Comparison of ENCODE assay signal across 18 cellular contexts in genomic region chr10:119524720-119525070, GRCh38. TPM values are rescaled to one million over a fixed set of nuclear protein-coding genes. Genes with fewer than 3 reads are reported as not detected.
DNase-seq lines count a peak whose midpoint lies in the region; ATAC-seq and TF ChIP-seq lines count a peak whose summit lies in the region.
"Had no signal": no experiment of that assay in that cellular context is flagged by ENCODE, and none has a peak within 500 bp of the region (broad histone marks: within the 10 kb centered on the region; RNA-seq: fewer than 3 reads in every experiment).

No MANE protein-coding gene starts in this region.

- TF ChIP-seq POLR2A in heart left ventricle (IDR thresholded peaks at IDR 0.05), result no peak

- DNase-seq in activated T-cell treated with anti-CD3 and anti-CD28 coated beads, Interleukin-2, amount 50 U/mL, for 24 hours, result no peak
- no peak for DNase-seq in activated T-cell treated with anti-CD3 and anti-CD28 coated beads, Interleukin-2, amount 50 U/mL, for 4 hours
- DNase-seq in cardiac septum (ENCODE audit: low spot score) (peak; percentile 19), heart left ventricle (no peak), NCI-H2227 treated with DMSO at 0.1 percent for 48 hours (lab: John Stamatoyannopoulos, UW) (no peak), HUDEP-2 (lab: John Stamatoyannopoulos, UW; ENCODE audit: unreplicated experiment in 76 of 76) (no peak)
- DNase-seq in naive thymus-derived CD4-positive, alpha-beta T cell, result no peak
- DNase-seq: 8988T; CD4-positive, alpha-beta memory T cell; DMS153; DMS79; GDM1; HCEC 1CT; HFFc6 had no signal

- H3K27me3 ChIP-seq in heart left ventricle, result no peaks in the 10 kb centered on the region
- H3K27me3 ChIP-seq in naive thymus-derived CD4-positive, alpha-beta T cell (ENCODE audit: control insufficient read depth in 2 of 2, insufficient read depth in 2 of 2, low read length in 2 of 2), result no peaks in the 10 kb centered on the region
- H3K27me3 ChIP-seq: BLaER1 had no signal

- H3K27ac Mint-ChIP-seq in activated T-cell treated with anti-CD3 and anti-CD28 coated beads, Interleukin-2, amount 50 U/mL, for 24 hours, result peak overlapping the region; percentile 64
- peak overlapping the region in 7 of 9 donors; percentile 28 to 89 (median 75) for H3K27ac Mint-ChIP-seq in naive thymus-derived CD4-positive, alpha-beta T cell
- H3K27ac Mint-ChIP-seq: GM23338, HFFc6 had no signal

- intact Hi-C loops in cardiac septum (cut with DNase I), result no loop called here
- intact Hi-C loops in heart left ventricle (cut with DNase I), result no loop called here
- intact Hi-C loops in naive thymus-derived CD4-positive, alpha-beta T cell (cut with micrococcal nuclease), result no loop called here

- H3K36me3 Mint-ChIP-seq in activated T-cell treated with anti-CD3 and anti-CD28 coated beads, Interleukin-2, amount 50 U/mL, for 24 hours (ENCODE audit: low read depth), result peaks cover 96% of the 10 kb centered on the region
- peaks cover 34% of the 10 kb centered on the region for H3K36me3 Mint-ChIP-seq in activated T-cell treated with anti-CD3 and anti-CD28 coated beads, Interleukin-2, amount 50 U/mL, for 4 hours (ENCODE audit: insufficient read depth)
- peaks cover 4 to 46% (median 27%) of the 10 kb centered on the region in 5 donors for H3K36me3 Mint-ChIP-seq in naive thymus-derived CD4-positive, alpha-beta T cell

- no peak overlapping the region for H3K4me3 Mint-ChIP-seq in activated T-cell treated with anti-CD3 and anti-CD28 coated beads, Interleukin-2, amount 50 U/mL, for 24 hours
- no peak overlapping the region for H3K4me3 Mint-ChIP-seq in activated T-cell treated with anti-CD3 and anti-CD28 coated beads, Interleukin-2, amount 50 U/mL, for 4 hours
- no peak overlapping the region for H3K4me3 Mint-ChIP-seq in naive thymus-derived CD4-positive, alpha-beta T cell
- H3K4me3 Mint-ChIP-seq: CD14-positive monocyte; CD4-positive, alpha-beta memory T cell; GM23338; HFFc6 had no signal

- H3K9me3 Mint-ChIP-seq in activated T-cell treated with anti-CD3 and anti-CD28 coated beads, Interleukin-2, amount 50 U/mL, for 24 hours, result no peaks in the 10 kb centered on the region
- H3K9me3 Mint-ChIP-seq in activated T-cell treated with anti-CD3 and anti-CD28 coated beads, Interleukin-2, amount 50 U/mL, for 4 hours, result no peaks in the 10 kb centered on the region
- H3K9me3 Mint-ChIP-seq in naive thymus-derived CD4-positive, alpha-beta T cell, result no peaks in the 10 kb centered on the region
- H3K9me3 Mint-ChIP-seq: CD14-positive monocyte; CD4-positive, alpha-beta memory T cell; GM23338; HFFc6 had no signal

- POLR2A ChIA-PET in naive thymus-derived CD4-positive, alpha-beta T cell (lab: Charles Lee), result interaction anchor here (1.0 to 10.5 kb wide), 6 partner anchors 8 to 46 kb away, joined by 3 to 110 read pairs (median 4); partner anchors contain the start of gene RGS10

- H3K4me1 ChIP-seq in heart left ventricle, result peaks cover 0 to 6% (median 0%) of the 10 kb centered on the region in 12 donors
- peaks cover 0 to 29% of the 10 kb centered on the region in 2 donors for H3K4me1 ChIP-seq in naive thymus-derived CD4-positive, alpha-beta T cell (ENCODE audit: control insufficient read depth in 2 of 2, insufficient read depth in 2 of 2, low read length in 2 of 2)

- no peak for TF ChIP-seq CTCF in heart left ventricle (IDR thresholded peaks at IDR 0.05)

- no peak overlapping the region for H3K4me3 ChIP-seq in heart left ventricle
- H3K4me3 ChIP-seq in naive thymus-derived CD4-positive, alpha-beta T cell (ENCODE audit: low read length), result no peak overlapping the region
- H3K4me3 ChIP-seq: BLaER1, GM23338 had no signal

- H3K27me3 Mint-ChIP-seq in activated T-cell treated with anti-CD3 and anti-CD28 coated beads, Interleukin-2, amount 50 U/mL, for 24 hours, result no peaks in the 10 kb centered on the region
- no peaks in the 10 kb centered on the region for H3K27me3 Mint-ChIP-seq in activated T-cell treated with anti-CD3 and anti-CD28 coated beads, Interleukin-2, amount 50 U/mL, for 4 hours (ENCODE audit: low read depth)
- H3K27me3 Mint-ChIP-seq in naive thymus-derived CD4-positive, alpha-beta T cell, result no peaks in the 10 kb centered on the region
- H3K27me3 Mint-ChIP-seq: CD4-positive, alpha-beta memory T cell had no signal

- H3K36me3 ChIP-seq in heart left ventricle, result peaks cover 0 to 36% (median 0%) of the 10 kb centered on the region in 9 donors
- H3K36me3 ChIP-seq in naive thymus-derived CD4-positive, alpha-beta T cell (ENCODE audit: control insufficient read depth in 2 of 3, insufficient read depth in 3 of 3, low read length in 3 of 3), result peaks cover 5 to 72% (median 34%) of the 10 kb centered on the region in 3 experiments

- CTCF ChIA-PET in naive thymus-derived CD4-positive, alpha-beta T cell (lab: Charles Lee), result interaction anchor here (1.6 kb wide), 1 partner anchor 80 kb away, joined by 4 read pairs; no protein-coding TSS in a partner anchor

- ATAC-seq in activated T-cell treated with anti-CD3 and anti-CD28 coated beads, Interleukin-2, amount 50 U/mL, for 4 hours, result no peak
- ATAC-seq in heart left ventricle, result no peak
- ATAC-seq in naive thymus-derived CD4-positive, alpha-beta T cell, result no peak
- ATAC-seq: GM23338, HepG2 had no signal

- no peaks in the 10 kb centered on the region for H3K9me3 ChIP-seq in heart left ventricle
- H3K9me3 ChIP-seq in naive thymus-derived CD4-positive, alpha-beta T cell (ENCODE audit: control insufficient read depth in 2 of 3, low read length in 3 of 3), result no peaks in the 10 kb centered on the region
- H3K9me3 ChIP-seq: BLaER1 had no signal

- no peak overlapping the region for H3K27ac ChIP-seq in heart left ventricle
- H3K27ac ChIP-seq in naive thymus-derived CD4-positive, alpha-beta T cell (ENCODE audit: low read depth, low read length), result peak overlapping the region; percentile 29
- H3K27ac ChIP-seq: BLaER1 had no signal

- peaks cover 86% of the 10 kb centered on the region for H3K4me1 Mint-ChIP-seq in activated T-cell treated with anti-CD3 and anti-CD28 coated beads, Interleukin-2, amount 50 U/mL, for 24 hours (ENCODE audit: low read depth)
- peaks cover 33% of the 10 kb centered on the region for H3K4me1 Mint-ChIP-seq in activated T-cell treated with anti-CD3 and anti-CD28 coated beads, Interleukin-2, amount 50 U/mL, for 4 hours (ENCODE audit: low read depth)
- peaks cover 17 to 80% (median 65%) of the 10 kb centered on the region in 7 donors for H3K4me1 Mint-ChIP-seq in naive thymus-derived CD4-positive, alpha-beta T cell
- H3K4me1 Mint-ChIP-seq: CD14-positive monocyte had no signal

- 90 to 95% (median 94%) methylated on average over 13 of the region's 13 CpGs for WGBS in heart left ventricle, 4 donors

RNA-seq across cellular contexts. Expression of gene RGS10, which starts 17.8 kb away (rescaled TPM):
- total RNA-seq in activated T-cell treated with anti-CD3 and anti-CD28 coated beads, Interleukin-2, amount 50 U/mL, for 4 hours, result 100 to 1,000 TPM; 116 to 163 (median 137) TPM
- total RNA-seq in cardiac septum (3.2 TPM), heart left ventricle (10 to 100 TPM in 2 of 9 donors, 1 to 10 TPM in 7; 1.6 to 25.2 (median 4.7) TPM)
- polyA plus RNA-seq in heart left ventricle, result 1 to 10 TPM; 4.7 to 6.3 TPM
- 100 to 1,000 TPM in 4 of 5 experiments, 10 to 100 TPM in 1; 89.5 to 206 (median 149) TPM for total RNA-seq in naive thymus-derived CD4-positive, alpha-beta T cell
- 100 to 1,000 TPM; 407 to 462 TPM for polyA plus RNA-seq in naive thymus-derived CD4-positive, alpha-beta T cell
